ENCODE assay signal across 8 cellular contexts in the genomic region with DNA sequence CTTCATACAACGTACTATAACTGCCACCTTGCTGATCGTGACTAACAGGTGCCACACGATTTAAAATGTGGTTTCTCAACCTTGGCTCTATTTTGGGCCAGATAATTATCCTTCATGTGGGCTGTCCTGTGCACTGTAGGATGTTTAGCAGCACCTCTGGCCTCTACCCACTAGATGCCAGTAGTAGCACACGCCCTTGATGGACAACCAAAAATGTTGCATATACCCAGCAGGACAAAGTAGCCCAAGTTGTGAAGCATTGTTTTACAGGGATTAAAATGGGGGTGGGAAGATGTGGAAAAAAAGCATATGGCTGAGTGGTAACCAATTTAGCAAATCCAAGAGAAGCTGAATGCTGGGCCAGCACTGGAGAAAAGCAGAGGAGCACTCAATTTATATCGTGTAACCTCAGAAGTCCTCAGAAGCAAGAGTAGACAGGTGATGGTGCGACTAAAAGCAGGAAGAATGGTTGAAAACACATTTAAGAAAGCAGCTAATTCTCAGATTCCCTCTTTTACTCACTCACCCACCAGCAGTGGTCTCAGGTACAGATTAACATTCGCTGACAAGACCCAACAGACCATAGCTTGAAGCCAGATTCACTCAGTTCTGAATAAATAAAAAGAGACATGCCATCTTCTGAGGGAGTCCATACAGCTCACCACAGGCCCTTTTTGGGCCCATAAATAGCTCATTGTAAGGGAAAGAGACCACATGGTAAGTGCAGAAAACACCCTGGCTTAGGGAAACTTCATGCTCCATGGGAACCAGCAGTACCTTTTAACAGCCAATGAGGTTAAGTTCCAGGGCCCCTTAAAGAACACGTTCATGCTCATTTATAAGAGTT. TPM values are rescaled to one million over a fixed set of nuclear protein-coding genes. Genes with fewer than 3 reads are reported as not detected.
A peak's percentile ranks its signal among the peaks of the same experiment; 100 is the strongest.
DNase-seq lines count a peak whose midpoint lies in the region; ATAC-seq and TF ChIP-seq lines count a peak whose summit lies in the region.

No MANE protein-coding gene starts in this region.

- H3K27me3 ChIP-seq in HUES48 (ENCODE audit: control insufficient read depth, insufficient read depth, low read length) (no peaks in the 10 kb centered on the region), WERI-Rb-1 (ENCODE audit: insufficient read depth, low read depth, severe bottlenecking) (no peaks in the 10 kb centered on the region), lower lobe of right lung (ENCODE audit: low read depth) (no peaks in the 10 kb centered on the region), stomach (no peaks in the 10 kb centered on the region)

- H3K4me1 ChIP-seq in HUES48 (ENCODE audit: control insufficient read depth, insufficient read depth, low read length) (peaks cover 8% of the 10 kb centered on the region), lower lobe of right lung (no peaks in the 10 kb centered on the region), stomach (peaks cover 0 to 6% (median 0%) of the 10 kb centered on the region in 4 donors)

- intact Hi-C loops in lower lobe of right lung (cut with DNase I) = no loop called here
- intact Hi-C loops in stomach (cut with DNase I; ENCODE audit: low total_unique reads) = loop anchor here (10.0 kb wide), 1 partner anchor 330 kb away; no protein-coding TSS in a partner anchor

- peak; percentile 18 for DNase-seq in AG20443 (ENCODE audit: low spot score)
- DNase-seq in WERI-Rb-1 = peak; percentile 20
- peak; percentile 40 for DNase-seq in cerebellar cortex (ENCODE audit: low spot score)
- no peak for DNase-seq in lower lobe of right lung
- DNase-seq in stomach = peak; percentile 32
- no peak for DNase-seq in NCI-H1694 (lab: John Stamatoyannopoulos, UW)

- WGBS in stomach, 5 donors = 72 to 83% (median 76%) methylated on average over 8 of the region's 8 CpGs

- H3K9me3 ChIP-seq in HUES48 (ENCODE audit: control insufficient read depth, insufficient read depth, low read length) (no peaks in the 10 kb centered on the region), WERI-Rb-1 (ENCODE audit: severe bottlenecking) (no peaks in the 10 kb centered on the region), lower lobe of right lung (no peaks in the 10 kb centered on the region), stomach (no peaks in the 10 kb centered on the region)

- no peak overlapping the region for H3K9ac ChIP-seq in HUES48 (ENCODE audit: low read depth, low read length)

- ATAC-seq in GM18858 (IDR thresholded peaks at IDR 0.05; ENCODE audit: unreplicated experiment) (peak; percentile 60), lower lobe of right lung (peak; percentile 84)

- H3K4me3 ChIP-seq in HUES48 (ENCODE audit: low read depth, low read length) = no peak overlapping the region
- no peak overlapping the region for H3K4me3 ChIP-seq in WERI-Rb-1 (ENCODE audit: low read depth, low read length)
- no peak overlapping the region for H3K4me3 ChIP-seq in lower lobe of right lung
- no peak overlapping the region for H3K4me3 ChIP-seq in stomach

- TF ChIP-seq CTCF in WERI-Rb-1 (IDR thresholded peaks at IDR 0.05; ENCODE audit: low read depth, low read length) (peak; percentile 58), lower lobe of right lung (IDR thresholded peaks at IDR 0.05) (peak; percentile 62), stomach (IDR thresholded peaks at IDR 0.05) (peak in 5 of 7 experiments; percentile 20 to 58 (median 44))

- H3K27ac ChIP-seq in HUES48 (ENCODE audit: low read depth, low read length) = peak overlapping the region; percentile 94
- H3K27ac ChIP-seq in WERI-Rb-1 = no peak overlapping the region
- no peak overlapping the region for H3K27ac ChIP-seq in lower lobe of right lung
- H3K27ac ChIP-seq in stomach = no peak overlapping the region

- peaks cover 9% of the 10 kb centered on the region for H3K36me3 ChIP-seq in HUES48 (ENCODE audit: control insufficient read depth, insufficient read depth, low read length)
- H3K36me3 ChIP-seq in WERI-Rb-1 = peaks cover 2% of the 10 kb centered on the region
- H3K36me3 ChIP-seq in lower lobe of right lung = peaks cover 44% of the 10 kb centered on the region
- H3K36me3 ChIP-seq in stomach = peaks cover 1 to 19% (median 13%) of the 10 kb centered on the region in 4 donors

- no peak for TF ChIP-seq EP300 in stomach (IDR thresholded peaks at IDR 0.05)

- TF ChIP-seq POLR2A in stomach (IDR thresholded peaks at IDR 0.05) = no peak

RNA-seq across cellular contexts. Expression of a gene that starts 50.6 kb away (rescaled TPM):
- 63.8 TPM for total RNA-seq in lower lobe of right lung
- total RNA-seq in stomach = 1,000 to 10,000 TPM in 1 of 5 donors, 100 to 1,000 TPM in 1, 10 to 100 TPM in 2, 1 to 10 TPM in 1; 4.7 to 1,062 (median 44.6) TPM
- 1 to 10 TPM; 2.5 to 3.7 (median 3.5) TPM for polyA plus RNA-seq in stomach

Comparison
In these comparisons a context has a peak if more than half of its experiments do, and no peak if none do; other contexts are left out.
1. DNase-seq: peak in AG20443 (single experiment), WERI-Rb-1 (single experiment), cerebellar cortex (single experiment) and stomach (single experiment); none in lower lobe of right lung (single experiment) and NCI-H1694 (single experiment).
2. Peak in every context shown above with its lines, with median percentiles within 50 percentile points of each other: CTCF ChIP-seq.